ENCODE assay signal across 19 cellular contexts in genomic region chr19:35528218-35529038, GRCh38. TPM values are rescaled to one million over a fixed set of nuclear protein-coding genes. Genes with fewer than 3 reads are reported as not detected.
A peak's percentile ranks its signal among the peaks of the same experiment; 100 is the strongest.
DNase-seq lines count a peak whose midpoint lies in the region; ATAC-seq lines count a peak whose summit lies in the region.
"Had no signal": no experiment of that assay in that cellular context is flagged by ENCODE, and none has a peak within 500 bp of the region (broad histone marks: within the 10 kb centered on the region; RNA-seq: fewer than 3 reads in every experiment).

SBSN (minus strand) TSS chr19:35528311; CDS start chr19:35528281, 30 bp downstream.

- no peak within 1 kb of the TSS for H3K4me3 Mint-ChIP-seq in effector memory CD8-positive, alpha-beta T cell
- H3K4me3 Mint-ChIP-seq: CD8-positive, alpha-beta memory T cell had no signal

- H3K23ac ChIP-seq in neuronal stem cell (ENCODE audit: low read depth, low read length, poor library complexity), result peak within 1 kb of the TSS; percentile 37

- no peak within 1 kb of the TSS for H2BK12ac ChIP-seq in neuronal stem cell (ENCODE audit: low read length)

- H2AK5ac ChIP-seq in neuronal stem cell (ENCODE audit: low read depth, low read length), result no peak within 1 kb of the TSS

- H3K36me3 ChIP-seq in esophagus (ENCODE audit: control insufficient read depth in 2 of 2, insufficient read depth in 2 of 2, low read length in 1 of 2), result peaks cover 0 to 4% of the 10 kb centered on the region in 2 donors
- no peaks in the 10 kb centered on the region for H3K36me3 ChIP-seq in neuronal stem cell (replicated peaks in 1 of 2; ENCODE audit: control insufficient read depth in 2 of 2, insufficient read depth in 2 of 2, low read length in 2 of 2)
- H3K36me3 ChIP-seq: uterus had no signal

- H3K27ac Mint-ChIP-seq in effector memory CD8-positive, alpha-beta T cell, result no peak within 1 kb of the TSS
- H3K27ac Mint-ChIP-seq: activated T-helper 2 cell treated with anti-CD3 and anti-CD28 coated beads, Interferon-gamma antibody, Interleukin-2, Interleukin-4, amounts not matched to agents 10 μg/mL and 5 μg/mL and 100 μg/mL, durations not matched to agents 14 hours and 24 hours and 36 hours; CD8-positive, alpha-beta memory T cell had no signal

- ATAC-seq in effector memory CD8-positive, alpha-beta T cell (replicated peaks), result no peak
- ATAC-seq: body of pancreas had no signal

- H3K9ac ChIP-seq in neuronal stem cell (ENCODE audit: low read depth, low read length, poor library complexity), result no peak within 1 kb of the TSS
- H3K9ac ChIP-seq: parathyroid adenoma had no signal

- peak within 1 kb of the TSS; percentile 10 to 91 for H3K27ac ChIP-seq in esophagus (ENCODE audit: low read depth in 2 of 2, low read length in 1 of 2)
- no peak within 1 kb of the TSS for H3K27ac ChIP-seq in neuronal stem cell (replicated peaks; ENCODE audit: low read length)
- H3K27ac ChIP-seq: body of pancreas, parathyroid adenoma, uterus had no signal

- H3K9me3 Mint-ChIP-seq in effector memory CD8-positive, alpha-beta T cell, result no peaks in the 10 kb centered on the region
- H3K9me3 Mint-ChIP-seq: activated T-helper 2 cell treated with anti-CD3 and anti-CD28 coated beads, Interferon-gamma antibody, Interleukin-2, Interleukin-4, amounts not matched to agents 10 μg/mL and 5 μg/mL and 100 μg/mL, durations not matched to agents 14 hours and 24 hours and 36 hours had no signal

- H3K4me1 ChIP-seq in esophagus (ENCODE audit: control insufficient read depth in 2 of 2, insufficient read depth in 2 of 2, low read length in 1 of 2) (peaks cover under 1 to 21% of the 10 kb centered on the region in 2 donors), neuronal stem cell (ENCODE audit: control insufficient read depth in 2 of 2, insufficient read depth in 1 of 2, low read depth in 1 of 2, low read length in 2 of 2) (peaks cover 0 to 15% of the 10 kb centered on the region in 2 donors)
- H3K4me1 ChIP-seq: parathyroid adenoma, uterus had no signal

- H3K14ac ChIP-seq in neuronal stem cell (ENCODE audit: low read length), result peak within 1 kb of the TSS; percentile 49

- H3K27me3 Mint-ChIP-seq in effector memory CD8-positive, alpha-beta T cell, result peaks cover 63 to 97% of the 10 kb centered on the region in 2 donors

- H3K18ac ChIP-seq in neuronal stem cell (ENCODE audit: low read length), result peak within 1 kb of the TSS; percentile 30

- no peaks in the 10 kb centered on the region for H3K79me1 ChIP-seq in neuronal stem cell (ENCODE audit: low read depth, low read length)

- no peak within 1 kb of the TSS for H4K91ac ChIP-seq in neuronal stem cell (ENCODE audit: low read depth, low read length, poor library complexity)

- no peak within 1 kb of the TSS for H2AFZ ChIP-seq in neuronal stem cell (ENCODE audit: low read length)
- H2AFZ ChIP-seq: parathyroid adenoma had no signal

- no peak within 1 kb of the TSS for H2BK5ac ChIP-seq in neuronal stem cell (ENCODE audit: low read length)

- 64 to 70% methylated on average over 11 of the region's 11 CpGs for whole genome bisulfite sequencing in esophagus, 2 donors
- WGBS in neuronal stem cell (ENCODE audit: extremely low coverage in 2 of 2, insufficient read length in 2 of 2, insufficient replicate concordance in 1 of 2), 2 donors, result no CpG with 5 or more reads among the region's 11 CpGs

- peaks cover 0 to 3% of the 10 kb centered on the region in 2 donors for H3K27me3 ChIP-seq in esophagus (ENCODE audit: control insufficient read depth in 1 of 2, insufficient read depth in 2 of 2, low read length in 2 of 2)
- H3K27me3 ChIP-seq in neuronal stem cell (ENCODE audit: control insufficient read depth in 3 of 3, insufficient read depth in 3 of 3, low read depth in 1 of 3, low read length in 3 of 3), result peaks cover 0 to 53% (median 4%) of the 10 kb centered on the region in 3 experiments
- H3K27me3 ChIP-seq: body of pancreas had no signal

- peak; percentile 81 for DNase-seq in AG20443 (ENCODE audit: low spot score)
- peak; percentile 41 for DNase-seq in LHCN-M2 (ENCODE audit: low read depth)
- no peak for DNase-seq in neuronal stem cell (ENCODE audit: low spot score)
- no peak for DNase-seq in stimulated activated CD4-positive, alpha-beta T cell treated with anti-CD3 and anti-CD28 coated beads, Interleukin-1b, Interleukin-23, amount 100 ng/mL, for 48 hours
- no peak for DNase-seq in DMS 273 treated with DMSO at 0.1 percent for 48 hours (lab: John Stamatoyannopoulos, UW)
- no peak for DNase-seq in NOMO-1 (lab: John Stamatoyannopoulos, UW; ENCODE audit: unreplicated experiment in 2 of 2)
- no peak for DNase-seq in effector memory CD8-positive, alpha-beta T cell
- DNase-seq: activated CD4-positive, alpha-beta T cell treated with anti-CD3 and anti-CD28 coated beads, Interleukin-2, amount 50 U/mL, for 4 hours; body of pancreas; CD8-positive, alpha-beta memory T cell; KBM-7; NCI-H1930; NCI-H526 treated with DMSO at 0.1 percent for 48 hours; stimulated activated CD4-positive, alpha-beta T cell treated with anti-CD3 and anti-CD28 coated beads, Interleukin-2, amount 100 ng/mL, for 24 hours; T1000; uterus had no signal

- peaks cover 4% of the 10 kb centered on the region in 2 donors for H3K4me1 Mint-ChIP-seq in effector memory CD8-positive, alpha-beta T cell (ENCODE audit: low read depth in 2 of 2)

- no peak within 1 kb of the TSS for H3K4ac ChIP-seq in neuronal stem cell (ENCODE audit: low read length)

- H2BK15ac ChIP-seq in neuronal stem cell (ENCODE audit: low read length), result peak within 1 kb of the TSS; percentile 72

- peaks cover 0 to 3% of the 10 kb centered on the region in 2 donors for H3K9me3 ChIP-seq in esophagus (ENCODE audit: control insufficient read depth in 2 of 2, insufficient read depth in 1 of 2, low read depth in 1 of 2, low read length in 1 of 2)
- peaks cover 0 to 2% of the 10 kb centered on the region in 2 donors for H3K9me3 ChIP-seq in neuronal stem cell (replicated peaks in 1 of 2; ENCODE audit: control insufficient read depth in 2 of 2, insufficient read depth in 1 of 2, low read depth in 1 of 2, low read length in 2 of 2)
- H3K9me3 ChIP-seq: body of pancreas, uterus had no signal

- H3K4me3 ChIP-seq in esophagus (ENCODE audit: low read depth in 1 of 2, low read length in 2 of 2) (peak within 1 kb of the TSS in 1 of 2 donors; percentile 31), neuronal stem cell (ENCODE audit: low read length in 2 of 2) (no peak within 1 kb of the TSS)
- H3K4me3 ChIP-seq: body of pancreas, uterus had no signal

- no peak within 1 kb of the TSS for H2BK120ac ChIP-seq in neuronal stem cell (ENCODE audit: low read depth, low read length)

- H3K4me2 ChIP-seq in neuronal stem cell (ENCODE audit: insufficient read depth, low read length, poor library complexity, severe bottlenecking), result no peak within 1 kb of the TSS

- no peaks in the 10 kb centered on the region for H3K36me3 Mint-ChIP-seq in effector memory CD8-positive, alpha-beta T cell (ENCODE audit: insufficient read depth)

- no peak within 1 kb of the TSS for H4K8ac ChIP-seq in neuronal stem cell (ENCODE audit: low read depth, low read length)

RNA-seq across cellular contexts. Expression of gene SBSN, which starts in this region (rescaled TPM):
- total RNA-seq in LHCN-M2 (2014; rRNA removed), result 0.77 TPM in 1 of 2 replicates, not detected in the other
- polyA plus RNA-seq in LHCN-M2 (2012), result 0.04 TPM
- 1,000 to 10,000 TPM in 1 of 2 donors, 100 to 1,000 TPM in 1; 453 to 1,191 TPM for polyA plus RNA-seq in esophagus
- 0.06 TPM for polyA plus RNA-seq in neuronal stem cell (2013, experiment 1 of 2)
- 0.10 TPM for polyA plus RNA-seq in neuronal stem cell (2013, experiment 2 of 2)
- total RNA-seq: activated T-helper 2 cell treated with anti-CD3 and anti-CD28 coated beads, Interferon-gamma antibody, Interleukin-2, Interleukin-4, amounts not matched to agents 10 μg/mL and 5 μg/mL and 100 μg/mL, durations not matched to agents 14 hours and 24 hours and 36 hours; body of pancreas; CD8-positive, alpha-beta memory T cell had no signal
- polyA plus RNA-seq: CD8-positive, alpha-beta memory T cell had no signal

Comparison
In these comparisons a context has a peak if more than half of its experiments do, and no peak if none do; other contexts are left out.
1. Peak in DNase-seq in LHCN-M2; RNA of the gene not detected or under 1 TPM.